Comparison of ENCODE assay signal across 30 cellular contexts in the genomic region with DNA sequence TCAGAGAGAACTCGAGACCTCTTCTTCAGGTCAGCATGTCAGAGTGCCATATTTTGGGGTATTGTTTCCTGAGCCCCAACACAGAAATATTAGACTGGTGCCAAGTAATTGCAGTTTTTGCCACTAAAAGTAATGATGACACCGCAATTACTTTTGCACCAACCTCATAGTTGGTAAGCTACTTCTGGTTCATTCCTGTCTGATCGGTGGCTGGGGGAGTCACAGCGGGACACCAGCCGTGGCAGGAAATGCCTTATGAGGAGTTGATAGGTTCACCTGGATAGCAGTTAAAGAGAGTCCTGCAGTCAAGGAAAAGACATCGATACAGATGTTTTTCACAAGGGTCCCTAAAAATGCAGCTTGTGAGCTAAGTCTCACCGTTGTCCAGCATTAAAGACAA. TPM values are rescaled to one million over a fixed set of nuclear protein-coding genes. Genes with fewer than 3 reads are reported as not detected.
"Had no signal": no experiment of that assay in that cellular context is flagged by ENCODE, and none has a peak within 500 bp of the region (broad histone marks: within the 10 kb centered on the region; RNA-seq: fewer than 3 reads in every experiment).

No MANE protein-coding gene starts in this region.

- H3K9me3 ChIP-seq: left ventricle myocardium inferior, pancreas, prostate gland, uterus had no signal

- H3K27me3 ChIP-seq: pancreas, sigmoid colon, tibial nerve, uterus had no signal

- H3K27ac ChIP-seq: left ventricle myocardium inferior, pancreas, prostate gland, sigmoid colon, spleen, tibial nerve, uterus had no signal

- H3K4me1 Mint-ChIP-seq: nephron had no signal

- H3K4me3 Mint-ChIP-seq: naive thymus-derived CD8-positive, alpha-beta T cell; nephron; neural crest cell; stimulated activated effector memory CD8-positive, alpha-beta T cell treated with anti-CD3 and anti-CD28 coated beads, Interleukin-12 subunit alpha, Interleukin-12 subunit beta, amount 100 ng/mL, for 72 hours; stimulated activated naive CD8-positive, alpha-beta T cell treated with anti-CD3 and anti-CD28 coated beads, Interleukin-15, amount 100 ng/mL, for 72 hours; type B pancreatic cell had no signal

- FAIRE-seq: pancreas, small intestine had no signal

- H3K36me3 ChIP-seq: left ventricle myocardium inferior, pancreas, prostate gland, sigmoid colon, spleen, tibial nerve, uterus had no signal

- H3K27me3 Mint-ChIP-seq: stimulated activated naive CD8-positive, alpha-beta T cell treated with anti-CD3 and anti-CD28 coated beads, Interleukin-15, amount 100 ng/mL, for 72 hours; type B pancreatic cell had no signal

- DNase-seq: hypothalamus; islet precursor cell; left ventricle myocardium inferior; naive thymus-derived CD8-positive, alpha-beta T cell; nucleus accumbens; pancreas; posterior cingulate gyrus; retina; right cardiac atrium; sigmoid colon; small intestine; spleen; stimulated activated CD4-positive, alpha-beta T cell treated with anti-CD3 and anti-CD28 coated beads, Interleukin-4, amount 100 ng/mL, for 24 hours; stimulated activated naive CD4-positive, alpha-beta T cell treated with Interleukin-2 at 50 U/mL for 16 hours; stimulated activated naive CD8-positive, alpha-beta T cell treated with anti-CD3 and anti-CD28 coated beads, Interleukin-15, amount 100 ng/mL, for 72 hours; substantia nigra; uterus had no signal

- H3K4me3 ChIP-seq: left ventricle myocardium inferior, lung, pancreas, prostate gland, sigmoid colon, spleen, tibial nerve, uterus had no signal

- ATAC-seq: naive thymus-derived CD8-positive, alpha-beta T cell; pancreas; right cardiac atrium; stimulated activated effector memory CD8-positive, alpha-beta T cell treated with anti-CD3 and anti-CD28 coated beads, Interleukin-12 subunit alpha, Interleukin-12 subunit beta, amount 100 ng/mL, for 72 hours; stimulated activated naive CD8-positive, alpha-beta T cell treated with anti-CD3 and anti-CD28 coated beads, Interleukin-15, amount 100 ng/mL, for 72 hours had no signal

- H3K4me1 ChIP-seq: left ventricle myocardium inferior, pancreas, prostate gland, sigmoid colon, spleen, tibial nerve, uterus had no signal

- H3K27ac Mint-ChIP-seq: nephron; stimulated activated effector memory CD8-positive, alpha-beta T cell treated with anti-CD3 and anti-CD28 coated beads, Interleukin-12 subunit alpha, Interleukin-12 subunit beta, amount 100 ng/mL, for 72 hours; stimulated activated naive CD8-positive, alpha-beta T cell treated with anti-CD3 and anti-CD28 coated beads, Interleukin-15, amount 100 ng/mL, for 72 hours; type B pancreatic cell had no signal

- H3K36me3 Mint-ChIP-seq: stimulated activated effector memory CD8-positive, alpha-beta T cell treated with anti-CD3 and anti-CD28 coated beads, Interleukin-12 subunit alpha, Interleukin-12 subunit beta, amount 100 ng/mL, for 72 hours; type B pancreatic cell had no signal

- H3K9me3 Mint-ChIP-seq: stimulated activated effector memory CD8-positive, alpha-beta T cell treated with anti-CD3 and anti-CD28 coated beads, Interleukin-12 subunit alpha, Interleukin-12 subunit beta, amount 100 ng/mL, for 72 hours; stimulated activated naive CD8-positive, alpha-beta T cell treated with anti-CD3 and anti-CD28 coated beads, Interleukin-15, amount 100 ng/mL, for 72 hours; type B pancreatic cell had no signal

RNA-seq across cellular contexts. Expression of gene ATP6V0A4, which starts 23.9 kb away (rescaled TPM):
- total RNA-seq: left ventricle myocardium inferior; mesenteric fat pad; mucosa of gallbladder; naive thymus-derived CD8-positive, alpha-beta T cell; neural crest cell; right cardiac atrium; sigmoid colon; spleen; tibial nerve; uterus had no signal
- polyA plus RNA-seq: naive thymus-derived CD8-positive, alpha-beta T cell; right cardiac atrium; sigmoid colon; small intestine; spleen had no signal

RNA-seq across cellular contexts. Expression of gene TMEM213, which starts 24.1 kb away (rescaled TPM):
- total RNA-seq: kidney epithelial cell; left ventricle myocardium inferior; mesenteric fat pad; naive thymus-derived CD8-positive, alpha-beta T cell; neural crest cell; osteoblast; right cardiac atrium; sigmoid colon; spleen; temporal lobe; tibial nerve; ureter had no signal
- polyA plus RNA-seq: naive thymus-derived CD8-positive, alpha-beta T cell; right cardiac atrium had no signal
